ENCODE assay signal across 17 cellular contexts in the genomic region with DNA sequence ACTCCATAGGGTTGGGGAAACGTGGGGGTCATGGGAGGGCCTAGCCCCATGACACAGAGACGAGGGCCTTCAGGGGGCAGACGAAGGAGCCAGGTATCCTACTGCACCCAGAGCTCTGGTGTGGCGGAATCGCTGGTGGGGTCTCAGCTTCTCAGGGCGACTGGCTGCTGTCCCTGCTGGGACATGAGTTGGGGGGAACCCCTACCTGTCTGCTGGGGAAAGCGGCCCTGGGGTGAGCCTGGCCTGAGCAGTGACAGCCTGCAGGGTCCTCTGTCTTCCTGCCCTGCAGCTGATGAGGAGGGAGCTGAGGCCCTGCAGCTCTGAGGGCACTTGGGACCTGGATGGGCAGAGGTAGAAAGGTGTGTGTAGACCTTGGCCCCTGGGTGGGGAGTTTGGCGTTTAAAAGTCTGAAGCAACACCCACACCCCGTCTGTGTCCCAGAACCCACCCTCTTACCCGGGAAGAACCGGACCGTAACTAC. TPM values are rescaled to one million over a fixed set of nuclear protein-coding genes. Genes with fewer than 3 reads are reported as not detected.
A peak's percentile ranks its signal among the peaks of the same experiment; 100 is the strongest.
DNase-seq lines count a peak whose midpoint lies in the region; ATAC-seq and TF ChIP-seq lines count a peak whose summit lies in the region.
"Had no signal": no experiment of that assay in that cellular context is flagged by ENCODE, and none has a peak within 500 bp of the region (broad histone marks: within the 10 kb centered on the region; RNA-seq: fewer than 3 reads in every experiment).

No MANE protein-coding gene starts in this region.

- TF ChIP-seq CTCF in left ventricle myocardium inferior (IDR thresholded peaks at IDR 0.05; ENCODE audit: borderline replicate concordance), result no peak
- TF ChIP-seq CTCF in OCI-LY3 (IDR thresholded peaks at IDR 0.05; ENCODE audit: low read depth, low read length), result no peak
- TF ChIP-seq CTCF in transverse colon (IDR thresholded peaks at IDR 0.05), result no peak

- ATAC-seq in left cardiac atrium (no peak), right cardiac atrium (no peak)

- H4K20me1 ChIP-seq in OCI-LY3 (ENCODE audit: insufficient read depth, low read length), result peaks cover 11% of the 10 kb centered on the region

- H2AFZ ChIP-seq in OCI-LY3 (ENCODE audit: low read depth, low read length), result no peak overlapping the region
- H2AFZ ChIP-seq: parathyroid adenoma had no signal

- WGBS in right cardiac atrium, result 85% methylated on average over 12 of the region's 12 CpGs
- WGBS in transverse colon (ENCODE audit: low coverage in 1 of 2), 2 donors, result 74% methylated on average over 12 of the region's 12 CpGs; no CpG with 5 or more reads in 1 of the 2 donors

- H3K9me3 ChIP-seq in left ventricle myocardium inferior (replicated peaks) (no peaks in the 10 kb centered on the region), OCI-LY3 (ENCODE audit: insufficient read depth, low read length) (no peaks in the 10 kb centered on the region), right cardiac atrium (ENCODE audit: control insufficient read depth, low read length) (no peaks in the 10 kb centered on the region), transverse colon (no peaks in the 10 kb centered on the region)
- H3K9me3 ChIP-seq: ascending aorta, esophagus muscularis mucosa had no signal

- H3K36me3 ChIP-seq in left ventricle myocardium inferior, result no peaks in the 10 kb centered on the region
- peaks cover 4% of the 10 kb centered on the region for H3K36me3 ChIP-seq in OCI-LY3 (replicated peaks; ENCODE audit: low read depth, low read length)
- H3K36me3 ChIP-seq in transverse colon, result no peaks in the 10 kb centered on the region
- H3K36me3 ChIP-seq: ascending aorta had no signal

- peak overlapping the region; percentile 98 for H3K9ac ChIP-seq in OCI-LY3 (ENCODE audit: low read length)
- H3K9ac ChIP-seq: KMS-11, parathyroid adenoma had no signal

- DNase-seq in left ventricle myocardium inferior, result no peak
- no peak for DNase-seq in left cardiac atrium
- DNase-seq in right cardiac atrium, result peak; percentile 9 to 30 (median 16)
- peak; percentile 68 for DNase-seq in transverse colon
- no peak for DNase-seq in NCI-H1436 (lab: John Stamatoyannopoulos, UW)
- DNase-seq in NCI-H82 treated with DMSO at 0.1 percent for 48 hours (lab: John Stamatoyannopoulos, UW; ENCODE audit: unreplicated experiment), result no peak
- DNase-seq in iPS-NIHi11 (ENCODE audit: low spot score), result no peak
- DNase-seq: activated CD4-positive, alpha-beta T cell treated with anti-CD3 and anti-CD28 coated beads for 48 hours; NCI-H1105 treated with DMSO at 0.1 percent for 48 hours; SHP77 treated with DMSO at 0.1 percent for 48 hours; T1000 had no signal

- peak overlapping the region; percentile 97 for H3K4me2 ChIP-seq in OCI-LY3 (ENCODE audit: low read length)
- H3K4me2 ChIP-seq: KMS-11, smooth muscle cell had no signal

- intact Hi-C loops in left ventricle myocardium inferior (cut with micrococcal nuclease), result no loop called here
- intact Hi-C loops in left cardiac atrium (cut with DNase I), result no loop called here
- intact Hi-C loops in right cardiac atrium (cut with DNase I), result no loop called here
- intact Hi-C loops in transverse colon (cut with DNase I; ENCODE audit: low total_unique reads), result no loop called here

- H3K4me3 ChIP-seq in left ventricle myocardium inferior (no peak overlapping the region), OCI-LY3 (ENCODE audit: low read length) (peak overlapping the region; percentile 81), right cardiac atrium (ENCODE audit: low read length) (no peak overlapping the region), transverse colon (no peak overlapping the region)
- H3K4me3 ChIP-seq: ascending aorta, smooth muscle cell had no signal

- no peaks in the 10 kb centered on the region for H3K27me3 ChIP-seq in left ventricle myocardium inferior (ENCODE audit: low read depth)
- no peaks in the 10 kb centered on the region for H3K27me3 ChIP-seq in OCI-LY3 (ENCODE audit: low read depth, low read length)
- no peaks in the 10 kb centered on the region for H3K27me3 ChIP-seq in right cardiac atrium (ENCODE audit: control insufficient read depth, insufficient read depth)
- H3K27me3 ChIP-seq in transverse colon, result no peaks in the 10 kb centered on the region
- H3K27me3 ChIP-seq: ascending aorta, esophagus muscularis mucosa had no signal

- in situ Hi-C loops in transverse colon (cut with MboI; ENCODE audit: low pct_ligation_motif_present in 1 of 4, low pct_unique_long_range_greater_than_20kb in 1 of 4, low sequenced_read_pairs in 3 of 4), result no loop called here

- peak; percentile 45 for TF ChIP-seq POLR2A in transverse colon (IDR thresholded peaks at IDR 0.05)

- H3K4me1 ChIP-seq in left ventricle myocardium inferior (peaks cover 96% of the 10 kb centered on the region), OCI-LY3 (ENCODE audit: low read length) (peaks cover 63% of the 10 kb centered on the region), right cardiac atrium (ENCODE audit: control insufficient read depth, insufficient read depth, low read length) (peaks cover 13% of the 10 kb centered on the region), transverse colon (peaks cover 44 to 72% (median 61%) of the 10 kb centered on the region in 4 donors)
- H3K4me1 ChIP-seq: ascending aorta, parathyroid adenoma had no signal

- H3K79me2 ChIP-seq in OCI-LY3 (ENCODE audit: low read length), result peaks cover 85% of the 10 kb centered on the region
- H3K79me2 ChIP-seq: parathyroid adenoma had no signal

- peak overlapping the region; percentile 94 for H3K27ac ChIP-seq in left ventricle myocardium inferior (replicated peaks)
- peak overlapping the region; percentile 91 for H3K27ac ChIP-seq in OCI-LY3 (ENCODE audit: low read length)
- H3K27ac ChIP-seq in right cardiac atrium (ENCODE audit: low read length), result no peak overlapping the region
- peak overlapping the region; percentile 38 to 71 (median 54) for H3K27ac ChIP-seq in transverse colon
- H3K27ac ChIP-seq: ascending aorta, esophagus muscularis mucosa, KMS-11, parathyroid adenoma had no signal

- no peak for TF ChIP-seq EP300 in transverse colon (IDR thresholded peaks at IDR 0.05; ENCODE audit: low read depth)

RNA-seq across cellular contexts. Expression of gene GRAMD4, which starts 33.6 kb away (rescaled TPM):
- total RNA-seq in left ventricle myocardium inferior (77.6 TPM), left cardiac atrium (10 to 100 TPM; 58.5 to 95.4 TPM), right cardiac atrium (100 to 1,000 TPM in 1 of 4 donors, 10 to 100 TPM in 3; 74.3 to 106 (median 88.5) TPM), transverse colon (100 to 1,000 TPM; 146 to 981 (median 258) TPM)
- 31.6 TPM for polyA plus RNA-seq in right cardiac atrium

RNA-seq across cellular contexts. Expression of gene CELSR1, which starts 49.2 kb away (rescaled TPM):
- 8.9 TPM for total RNA-seq in left ventricle myocardium inferior
- total RNA-seq in left cardiac atrium, result 1 to 10 TPM; 6.5 to 8.1 TPM
- total RNA-seq in right cardiac atrium, result 1 to 10 TPM; 5.5 to 7.9 (median 6.5) TPM
- 5.6 TPM for polyA plus RNA-seq in right cardiac atrium
- total RNA-seq in transverse colon, result 1 to 10 TPM in 2 of 4 donors, under 1 TPM in 2; 0.96 to 2.5 (median 1.4) TPM

Comparison
In these comparisons a context has a peak if more than half of its experiments do, and no peak if none do; other contexts are left out.
1. DNase-seq: peak in right cardiac atrium (3 of 3) and transverse colon (single experiment); none in left ventricle myocardium inferior (single experiment), left cardiac atrium (single experiment), NCI-H1436 (single experiment), NCI-H82 treated with DMSO at 0.1 percent for 48 hours (single experiment) and iPS-NIHi11 (single experiment).